Comparison of ENCODE assay signal across 28 cellular contexts in the genomic region with DNA sequence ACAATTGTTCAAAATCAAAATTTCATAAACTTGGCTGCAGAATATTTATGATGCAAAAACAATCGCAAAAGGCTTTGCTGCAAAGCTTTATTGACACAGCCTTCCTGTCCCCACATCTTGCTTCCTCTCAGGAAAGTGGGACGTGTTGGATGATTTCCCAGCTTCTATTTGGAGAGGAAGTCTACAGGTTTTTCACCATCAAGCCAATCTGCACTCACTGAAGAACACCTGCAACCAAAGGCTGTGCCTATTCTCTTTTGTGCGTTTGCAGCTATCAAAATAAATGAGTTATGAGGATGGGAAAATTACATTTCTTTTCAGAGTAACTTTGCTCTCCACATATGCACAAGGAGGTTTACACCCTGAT.
A peak's percentile ranks its signal among the peaks of the same experiment; 100 is the strongest.
DNase-seq lines count a peak whose midpoint lies in the region; ATAC-seq and TF ChIP-seq lines count a peak whose summit lies in the region.
"Had no signal": no experiment of that assay in that cellular context is flagged by ENCODE, and none has a peak within 500 bp of the region (broad histone marks: within the 10 kb centered on the region; RNA-seq: fewer than 3 reads in every experiment).

No MANE protein-coding gene starts in this region.

- H3K27me3 ChIP-seq in upper lobe of right lung: no peaks in the 10 kb centered on the region
- no peaks in the 10 kb centered on the region for H3K27me3 ChIP-seq in H9 (ENCODE audit: insufficient read depth, low read length)
- H3K27me3 ChIP-seq: esophagus muscularis mucosa, suprapubic skin had no signal

- no peaks in the 10 kb centered on the region for H3K23me2 ChIP-seq in H9 (ENCODE audit: insufficient read length, low read depth, low read length, poor library complexity, severe bottlenecking)

- H3K4me1 Mint-ChIP-seq in nephron progenitor cell (peaks cover 31% of the 10 kb centered on the region), H9 (peaks cover 3 to 5% of the 10 kb centered on the region in 2 experiments; a peak in 2 of 4 replicates)
- H3K4me1 Mint-ChIP-seq: activated CD8-positive, alpha-beta memory T cell treated with anti-CD3 and anti-CD28 coated beads, Interleukin-2, amount 10 ng/mL, durations not matched to agents 7 days and 5 days; nephron; T-helper 17 cell had no signal

- ATAC-seq in upper lobe of right lung (no peak), GM18498 (IDR thresholded peaks at IDR 0.05; ENCODE audit: unreplicated experiment) (no peak)
- ATAC-seq: activated CD4-positive, CD25-positive, alpha-beta regulatory T cell treated with anti-CD3 and anti-CD28 coated beads, Interleukin-2, amount 50 U/mL, for 24 hours; activated CD8-positive, alpha-beta memory T cell treated with anti-CD3 and anti-CD28 coated beads, Interleukin-2, amount 10 ng/mL, durations not matched to agents 7 days and 5 days; T-helper 17 cell had no signal

- no peaks in the 10 kb centered on the region for H3K36me3 ChIP-seq in upper lobe of right lung
- H3K36me3 ChIP-seq: esophagus muscularis mucosa, suprapubic skin had no signal

- H3K4me3 ChIP-seq in LNCaP clone FGC (ENCODE audit: low read depth, low read length) (no peak overlapping the region), upper lobe of right lung (no peak overlapping the region)
- H3K4me3 ChIP-seq: esophagus muscularis mucosa, skin epidermis, suprapubic skin had no signal

- H2BK5ac ChIP-seq in H9 (ENCODE audit: insufficient read length, low read length): no peak overlapping the region

- no peak overlapping the region for H2AK5ac ChIP-seq in H9 (ENCODE audit: insufficient read length, low read length)

- H3K4me3 Mint-ChIP-seq in nephron progenitor cell (no peak overlapping the region), H9 (no peak overlapping the region)
- H3K4me3 Mint-ChIP-seq: activated CD8-positive, alpha-beta memory T cell treated with anti-CD3 and anti-CD28 coated beads, Interleukin-2, amount 10 ng/mL, durations not matched to agents 7 days and 5 days; nephron; T-helper 17 cell had no signal

- no peak overlapping the region for H3T11ph ChIP-seq in H9 (ENCODE audit: low read length)

- H3K18ac ChIP-seq in H9 (ENCODE audit: insufficient read length, low read depth, low read length): no peak overlapping the region

- H3K9ac ChIP-seq in H9 (ENCODE audit: extremely low read depth, insufficient read length, low read length): no peak overlapping the region

- WGBS in H9 (ENCODE audit: extremely low coverage, insufficient read length, low lambda C conversion rate): no CpG with 5 or more reads among the region's 3 CpGs

- TF ChIP-seq CTCF in LNCaP clone FGC (IDR thresholded peaks at IDR 0.05; ENCODE audit: control insufficient read depth, extremely low read depth, insufficient read depth) (no peak), nephron progenitor cell (IDR thresholded peaks at IDR 0.05) (no peak), GM10266 (IDR thresholded peaks at IDR 0.05; ENCODE audit: control insufficient read depth, insufficient read depth, low read depth, missing control alignments) (no peak), upper lobe of right lung (IDR thresholded peaks at IDR 0.05) (no peak), H9 (conservative IDR thresholded peaks at IDR 0.05) (no peak)

- no peak overlapping the region for H2BK15ac ChIP-seq in H9 (ENCODE audit: low read depth, low read length)

- no peak overlapping the region for H3K14ac ChIP-seq in H9 (ENCODE audit: insufficient read depth, low read length)

- H4K91ac ChIP-seq in H9 (ENCODE audit: insufficient read length, low read depth, low read length): no peak overlapping the region

- no peak overlapping the region for H3K4ac ChIP-seq in H9 (ENCODE audit: low read depth, low read length)

- H3K9me3 Mint-ChIP-seq in nephron progenitor cell (no peaks in the 10 kb centered on the region), H9 (no peaks in the 10 kb centered on the region)
- H3K9me3 Mint-ChIP-seq: nephron had no signal

- H4K8ac ChIP-seq in H9 (replicated peaks; ENCODE audit: insufficient read length, low read depth, low read length): no peak overlapping the region

- H3K36me3 Mint-ChIP-seq in nephron progenitor cell (ENCODE audit: low read depth) (no peaks in the 10 kb centered on the region), H9 (ENCODE audit: insufficient read depth in 1 of 3, low read depth in 3 of 3) (no peaks in the 10 kb centered on the region)
- H3K36me3 Mint-ChIP-seq: activated CD8-positive, alpha-beta memory T cell treated with anti-CD3 and anti-CD28 coated beads, Interleukin-2, amount 10 ng/mL, durations not matched to agents 7 days and 5 days had no signal

- no peak overlapping the region for H3K56ac ChIP-seq in H9 (ENCODE audit: insufficient read length, low read depth, low read length)

- H4K5ac ChIP-seq in H9 (ENCODE audit: insufficient read length, low read depth, low read length): no peak overlapping the region

- no peaks in the 10 kb centered on the region for H4K20me1 ChIP-seq in H9 (ENCODE audit: control insufficient read depth, insufficient read depth, insufficient read length)

- H3K9me3 ChIP-seq in upper lobe of right lung: no peaks in the 10 kb centered on the region
- no peaks in the 10 kb centered on the region for H3K9me3 ChIP-seq in H9 (ENCODE audit: control insufficient read depth, low read depth, low read length)
- H3K9me3 ChIP-seq: Caco-2, esophagus muscularis mucosa, suprapubic skin had no signal

- H3K79me2 ChIP-seq in H9 (ENCODE audit: insufficient read depth, low read length): no peaks in the 10 kb centered on the region

- H3K27ac Mint-ChIP-seq in nephron progenitor cell: peak overlapping the region; percentile 53
- H3K27ac Mint-ChIP-seq in H9: no peak overlapping the region
- H3K27ac Mint-ChIP-seq: activated CD8-positive, alpha-beta memory T cell treated with anti-CD3 and anti-CD28 coated beads, Interleukin-2, amount 10 ng/mL, durations not matched to agents 7 days and 5 days; T-helper 17 cell had no signal

- intact Hi-C loops in upper lobe of right lung (cut with DNase I): no loop called here

- no peak overlapping the region for H2BK12ac ChIP-seq in H9 (ENCODE audit: insufficient read length, low read depth, low read length)

- no peak overlapping the region for H2AFZ ChIP-seq in H9 (ENCODE audit: low read length)

- peak; percentile 35 for DNase-seq in DMS153 treated with DMSO at 0.1 percent for 48 hours (lab: John Stamatoyannopoulos, UW; ENCODE audit: unreplicated experiment)
- DNase-seq in LNCaP clone FGC (ENCODE audit: low read depth): peak; percentile 88
- peak; percentile 77 to 94 for DNase-seq in dermis microvascular lymphatic vessel endothelial cell (ENCODE audit: low read depth in 2 of 2)
- DNase-seq in nephron progenitor cell: no peak
- DNase-seq in GM10266 (ENCODE audit: extremely low spot score): no peak
- no peak for DNase-seq in upper lobe of right lung
- DNase-seq in H9: no peak
- DNase-seq: activated CD4-positive, alpha-beta T cell treated with anti-CD3 and anti-CD28 coated beads, Interleukin-2, amount 50 U/mL, for 4 hours; activated CD8-positive, alpha-beta memory T cell treated with anti-CD3 and anti-CD28 coated beads, Interleukin-2, amount 10 ng/mL, durations not matched to agents 7 days and 5 days; activated naive CD4-positive, alpha-beta T cell; activated T-cell treated with anti-CD3 and anti-CD28 coated beads, Interleukin-2, amount 50 U/mL, for 48 hours; Caco-2; central memory CD4-positive, alpha-beta T cell; cortex of kidney; foreskin fibroblast; KBM-7; mammary epithelial cell; NCI-H2029 treated with DMSO at 0.1 percent for 48 hours; OCI-M1; stimulated activated naive CD4-positive, alpha-beta T cell; T-helper 17 cell had no signal

- no peak overlapping the region for H2BK20ac ChIP-seq in H9 (ENCODE audit: low read depth, low read length, poor library complexity, severe bottlenecking)

- H3K4me2 ChIP-seq in H9 (ENCODE audit: insufficient read depth, insufficient read length, low read length): no peak overlapping the region

- no peaks in the 10 kb centered on the region for H3K79me1 ChIP-seq in H9 (ENCODE audit: insufficient read depth, low read depth, low read length, poor library complexity, severe bottlenecking)

- no peak overlapping the region for H3K23ac ChIP-seq in H9 (ENCODE audit: insufficient read length, low read depth, low read length)

- H3K27ac ChIP-seq in upper lobe of right lung: no peak overlapping the region
- H3K27ac ChIP-seq in H9 (ENCODE audit: insufficient read length, low read depth, low read length): no peak overlapping the region
- H3K27ac ChIP-seq: C4-2B, suprapubic skin had no signal

- H3K27me3 Mint-ChIP-seq in nephron progenitor cell (ENCODE audit: low read depth, poor library complexity): no peaks in the 10 kb centered on the region
- no peaks in the 10 kb centered on the region for H3K27me3 Mint-ChIP-seq in H9 (ENCODE audit: low read depth)
- H3K27me3 Mint-ChIP-seq: activated CD8-positive, alpha-beta memory T cell treated with anti-CD3 and anti-CD28 coated beads, Interleukin-2, amount 10 ng/mL, durations not matched to agents 7 days and 5 days had no signal

- H3K4me1 ChIP-seq in upper lobe of right lung: peaks cover 12% of the 10 kb centered on the region
- no peaks in the 10 kb centered on the region; the same call in 1 of the 2 replicates for H3K4me1 ChIP-seq in H9 (ENCODE audit: insufficient read depth, low read length)
- H3K4me1 ChIP-seq: esophagus muscularis mucosa, suprapubic skin had no signal

- no peak overlapping the region for H2BK120ac ChIP-seq in H9 (ENCODE audit: low read depth, low read length, poor library complexity, severe bottlenecking)

Comparison
In these comparisons a context has a peak if more than half of its experiments do, and no peak if none do; other contexts are left out.
1. DNase-seq: peak in DMS153 treated with DMSO at 0.1 percent for 48 hours (single experiment), LNCaP clone FGC (single experiment) and dermis microvascular lymphatic vessel endothelial cell (2 of 2); none in nephron progenitor cell (single experiment), GM10266 (single experiment), upper lobe of right lung (single experiment) and H9 (single experiment).